In the genomic region with DNA sequence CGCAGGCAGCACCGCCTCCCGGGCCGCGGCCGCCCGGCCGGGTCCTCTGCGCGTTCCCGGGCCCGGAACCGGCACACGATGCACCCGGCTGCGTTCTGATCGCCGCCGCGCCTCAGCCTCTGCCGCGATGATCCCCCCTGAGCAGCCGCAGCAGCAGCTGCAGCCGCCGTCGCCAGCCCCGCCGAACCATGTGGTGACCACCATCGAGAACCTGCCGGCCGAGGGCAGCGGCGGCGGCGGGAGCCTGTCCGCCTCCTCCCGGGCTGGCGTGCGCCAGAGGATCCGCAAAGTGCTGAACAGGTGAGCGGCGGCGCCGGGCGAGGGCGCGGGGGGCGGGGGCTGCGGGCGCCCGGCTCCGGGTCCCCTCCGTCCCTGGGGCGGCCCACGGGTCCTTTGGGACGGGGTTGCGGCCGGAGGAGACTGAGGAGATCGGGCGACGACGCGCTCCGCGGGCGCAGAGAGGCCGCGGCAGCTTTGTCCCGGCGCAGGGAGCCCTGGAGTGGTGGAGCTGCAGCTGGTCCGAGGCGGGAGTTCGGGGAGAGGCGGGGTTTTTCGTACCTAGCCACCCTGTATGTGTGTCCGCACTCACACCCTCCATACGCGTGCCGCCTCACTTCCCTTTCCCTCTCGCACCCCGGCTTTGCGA, we compare ENCODE assay signal across 8 cellular contexts. TPM values are rescaled to one million over a fixed set of nuclear protein-coding genes. Genes with fewer than 3 reads are reported as not detected.
DNase-seq lines count a peak whose midpoint lies in the region; ATAC-seq and TF ChIP-seq lines count a peak whose summit lies in the region.

No MANE protein-coding gene starts in this region.

- intact Hi-C loops in transverse colon (cut with DNase I; ENCODE audit: low total_unique reads): no loop called here

- no peak for TF ChIP-seq POLR2A in transverse colon (IDR thresholded peaks at IDR 0.05)

- TF ChIP-seq CTCF in astrocyte of the spinal cord (IDR thresholded peaks at IDR 0.05; ENCODE audit: low read depth, low read length) (no peak), transverse colon (IDR thresholded peaks at IDR 0.05) (no peak)

- ATAC-seq in HG03354 (IDR thresholded peaks at IDR 0.05; ENCODE audit: poor library complexity, severe bottlenecking, unreplicated experiment): peak; percentile 23
- ATAC-seq in left lobe of liver: peak; percentile 35
- no peak for ATAC-seq in GM19467 (IDR thresholded peaks at IDR 0.05; ENCODE audit: unreplicated experiment)

- no peaks in the 10 kb centered on the region for H3K36me3 ChIP-seq in transverse colon

- peak overlapping the region; percentile 21 for H3K4me3 ChIP-seq in astrocyte of the spinal cord (ENCODE audit: low read depth, low read length)
- H3K4me3 ChIP-seq in transverse colon: peak overlapping the region; percentile 34 to 56 (median 47)

- peaks cover 57% of the 10 kb centered on the region for H3K27me3 ChIP-seq in transverse colon

- DNase-seq in activated CD8-positive, alpha-beta memory T cell treated with anti-CD3 and anti-CD28 coated beads, Interleukin-2, amount 50 U/mL, for 48 hours: peak; percentile 57
- no peak for DNase-seq in activated CD8-positive, alpha-beta memory T cell treated with anti-CD3 and anti-CD28 coated beads, Interleukin-2, amount 50 U/mL, for 4 hours
- DNase-seq in astrocyte of the spinal cord (ENCODE audit: low read depth, low spot score) (no peak), left lobe of liver (ENCODE audit: low spot score) (no peak), transverse colon (no peak)
- DNase-seq in activated CD4-positive, alpha-beta T cell treated with anti-CD3 and anti-CD28 coated beads for 4 hours: no peak

- H3K27ac ChIP-seq in transverse colon: peak overlapping the region in 3 of 4 donors; percentile 9 to 48 (median 20)

- H3K4me1 ChIP-seq in transverse colon: peaks cover 0 to 17% (median 14%) of the 10 kb centered on the region in 4 donors

- in situ Hi-C loops in astrocyte of the spinal cord (cut with HindIII; ENCODE audit: low sequenced_read_pairs) (no loop called here), transverse colon (cut with MboI; ENCODE audit: low pct_ligation_motif_present in 1 of 4, low pct_unique_long_range_greater_than_20kb in 1 of 4, low sequenced_read_pairs in 3 of 4) (no loop called here)

- no peak for TF ChIP-seq EP300 in transverse colon (IDR thresholded peaks at IDR 0.05; ENCODE audit: low read depth)

- H3K9me3 ChIP-seq in transverse colon: no peaks in the 10 kb centered on the region

- 2% methylated on average over 74 of the region's 82 CpGs; no CpG with 5 or more reads in 1 of the 2 donors for WGBS in transverse colon (ENCODE audit: low coverage in 1 of 2), 2 donors

RNA-seq across cellular contexts. Expression of a gene that starts 0.7 kb away (rescaled TPM):
- total RNA-seq in left lobe of liver (not detected), transverse colon (1 to 10 TPM in 1 of 4 donors, under 1 TPM in 3; 0.37 to 1.1 (median 0.71) TPM)
